In the genomic region with DNA sequence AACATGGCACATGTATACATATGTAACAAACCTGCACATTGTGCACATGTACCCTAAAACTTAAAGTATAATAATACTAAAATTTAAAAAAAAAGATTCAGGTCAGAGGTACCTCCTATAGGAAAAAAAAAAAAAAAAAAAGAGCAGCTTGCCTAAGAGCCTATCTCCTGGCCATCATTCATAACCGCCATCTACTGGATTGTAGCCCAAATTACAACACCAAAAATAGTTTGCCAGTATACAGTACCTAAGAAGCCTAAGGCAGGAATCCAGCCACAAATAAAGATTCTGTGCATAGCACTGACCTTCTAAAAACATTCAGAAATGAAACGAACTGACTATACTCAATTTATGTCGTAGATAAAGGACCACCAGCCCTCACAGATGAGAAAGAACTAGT, we compare ENCODE assay signal across 10 cellular contexts.
DNase-seq lines count a peak whose midpoint lies in the region; ATAC-seq and TF ChIP-seq lines count a peak whose summit lies in the region.
"Had no signal": no experiment of that assay in that cellular context is flagged by ENCODE, and none has a peak within 500 bp of the region (broad histone marks: within the 10 kb centered on the region; RNA-seq: fewer than 3 reads in every experiment).

No MANE protein-coding gene starts in this region.

- H3K36me3 Mint-ChIP-seq in immature natural killer cell: no peaks in the 10 kb centered on the region
- no peaks in the 10 kb centered on the region for H3K36me3 Mint-ChIP-seq in activated naive CD4-positive, alpha-beta T cell treated with anti-CD3 and anti-CD28 coated beads for 36 hours (ENCODE audit: low read depth)
- H3K36me3 Mint-ChIP-seq: stimulated activated memory B cell treated with anti-CD40 and anti-IgM and Interleukin-4, amounts not matched to agents 10 μg/mL and 1 μg/mL and 100 μg/mL, for 72 hours had no signal

- H3K36me3 ChIP-seq in GM06990 (ENCODE audit: control insufficient read depth, insufficient read depth, low read length) (no peaks in the 10 kb centered on the region), NT2/D1 (ENCODE audit: insufficient read depth, insufficient read length, low read length) (no peaks in the 10 kb centered on the region)
- H3K36me3 ChIP-seq: SJCRH30 had no signal

- no peak overlapping the region for H3K4me3 Mint-ChIP-seq in immature natural killer cell
- H3K4me3 Mint-ChIP-seq in activated naive CD4-positive, alpha-beta T cell treated with anti-CD3 and anti-CD28 coated beads for 36 hours: no peak overlapping the region
- H3K4me3 Mint-ChIP-seq: stimulated activated memory B cell treated with anti-CD40 and anti-IgM and Interleukin-4, amounts not matched to agents 10 μg/mL and 1 μg/mL and 100 μg/mL, for 72 hours had no signal

- H3K27me3 ChIP-seq in GM06990 (replicated peaks; ENCODE audit: control insufficient read depth, insufficient read depth, low read length): no peaks in the 10 kb centered on the region
- no peaks in the 10 kb centered on the region for H3K27me3 ChIP-seq in NT2/D1 (ENCODE audit: insufficient read depth, insufficient read length)
- H3K27me3 ChIP-seq: SJCRH30 had no signal

- no peaks in the 10 kb centered on the region for H3K4me1 ChIP-seq in NT2/D1 (ENCODE audit: insufficient read depth, insufficient read length)
- H3K4me1 ChIP-seq: SJCRH30 had no signal

- no peak overlapping the region for H3K9ac ChIP-seq in NT2/D1 (ENCODE audit: insufficient read length, low read depth)

- intact Hi-C loops in activated naive CD4-positive, alpha-beta T cell treated with anti-CD3 and anti-CD28 coated beads for 36 hours (cut with micrococcal nuclease): no loop called here

- H3K27ac Mint-ChIP-seq in immature natural killer cell: no peak overlapping the region
- H3K27ac Mint-ChIP-seq in activated naive CD4-positive, alpha-beta T cell treated with anti-CD3 and anti-CD28 coated beads for 36 hours: no peak overlapping the region
- H3K27ac Mint-ChIP-seq: stimulated activated memory B cell treated with anti-CD40 and anti-IgM and Interleukin-4, amounts not matched to agents 10 μg/mL and 1 μg/mL and 100 μg/mL, for 72 hours had no signal

- no peak overlapping the region for H3K4me3 ChIP-seq in GM06990 (replicated peaks; ENCODE audit: low read depth, low read length)
- H3K4me3 ChIP-seq in NT2/D1 (ENCODE audit: insufficient read length, low read depth): no peak overlapping the region
- no peak overlapping the region for H3K4me3 ChIP-seq in fibroblast of mammary gland (ENCODE audit: control insufficient read depth, low read depth, low read length)
- H3K4me3 ChIP-seq: SJCRH30 had no signal

- H3K4me1 Mint-ChIP-seq in immature natural killer cell: no peaks in the 10 kb centered on the region
- no peaks in the 10 kb centered on the region for H3K4me1 Mint-ChIP-seq in activated naive CD4-positive, alpha-beta T cell treated with anti-CD3 and anti-CD28 coated beads for 36 hours (ENCODE audit: low read depth)
- H3K4me1 Mint-ChIP-seq: stimulated activated memory B cell treated with anti-CD40 and anti-IgM and Interleukin-4, amounts not matched to agents 10 μg/mL and 1 μg/mL and 100 μg/mL, for 72 hours had no signal

- DNase-seq in GM06990 (ENCODE audit: extremely low read depth, insufficient read length) (no peak), HEK293T (ENCODE audit: extremely low spot score) (peak; percentile 27), NT2/D1 (ENCODE audit: low read depth, low spot score) (peak; percentile 6), fibroblast of mammary gland (ENCODE audit: low read depth) (peak; percentile 33), immature natural killer cell (no peak), T1000 (lab: John Stamatoyannopoulos, UW) (no peak)
- DNase-seq in activated naive CD4-positive, alpha-beta T cell treated with anti-CD3 and anti-CD28 coated beads for 36 hours: no peak

- TF ChIP-seq CTCF in GM06990 (IDR thresholded peaks at IDR 0.05; ENCODE audit: insufficient read depth, low read length, poor library complexity, severe bottlenecking): peak; percentile 54
- TF ChIP-seq CTCF in fibroblast of mammary gland (conservative IDR thresholded peaks at IDR 0.05; ENCODE audit: control insufficient read depth, insufficient read depth, low read depth, low read length): peak; percentile 31

- no peaks in the 10 kb centered on the region for H3K27me3 Mint-ChIP-seq in immature natural killer cell (ENCODE audit: low read depth in 3 of 3)
- no peaks in the 10 kb centered on the region for H3K27me3 Mint-ChIP-seq in activated naive CD4-positive, alpha-beta T cell treated with anti-CD3 and anti-CD28 coated beads for 36 hours (ENCODE audit: low read depth)
- H3K27me3 Mint-ChIP-seq: stimulated activated memory B cell treated with anti-CD40 and anti-IgM and Interleukin-4, amounts not matched to agents 10 μg/mL and 1 μg/mL and 100 μg/mL, for 72 hours had no signal

- CTCF ChIA-PET in HEK293T (lab: Yijun Ruan, JAX): no interaction called here
- CTCF ChIA-PET in activated naive CD4-positive, alpha-beta T cell treated with anti-CD3 and anti-CD28 coated beads for 36 hours (lab: Charles Lee): no interaction called here

- ATAC-seq in HG02610 (IDR thresholded peaks at IDR 0.05; ENCODE audit: unreplicated experiment): no peak
- ATAC-seq: stimulated activated memory B cell treated with anti-CD40 and anti-IgM and Interleukin-4, amounts not matched to agents 10 μg/mL and 1 μg/mL and 100 μg/mL, for 72 hours had no signal

- POLR2A ChIA-PET in HEK293T (lab: Yijun Ruan, JAX): interaction anchor here (0.6 kb wide), 1 partner anchor 1143 kb away, joined by 3 read pairs; no protein-coding TSS in a partner anchor

- H3K9me3 Mint-ChIP-seq in immature natural killer cell: peaks cover 12 to 63% (median 32%) of the 10 kb centered on the region in 6 donors
- H3K9me3 Mint-ChIP-seq in activated naive CD4-positive, alpha-beta T cell treated with anti-CD3 and anti-CD28 coated beads for 36 hours: peaks cover 4% of the 10 kb centered on the region

- peaks cover 9% of the 10 kb centered on the region; the same call in 1 of the 2 replicates for H3K9me3 ChIP-seq in NT2/D1 (ENCODE audit: insufficient read depth, low read length)

TF ChIP-seq in HEK293T, 16 proteins besides CTCF, POLR2A, EP300 and RAD21:
- no peak for TF ChIP-seq FOXK2 (IDR thresholded peaks at IDR 0.05)
- TF ChIP-seq SUZ12 (IDR thresholded peaks at IDR 0.05): no peak
- peak; percentile 83 for TF ChIP-seq ZNF384 (IDR thresholded peaks at IDR 0.05)
- TF ChIP-seq ARNT (IDR thresholded peaks at IDR 0.05): no peak
- TF ChIP-seq TARDBP (IDR thresholded peaks at IDR 0.05): no peak

Comparison
In these comparisons a context has a peak if more than half of its experiments do, and no peak if none do; other contexts are left out.
1. DNase-seq: peak in HEK293T (single experiment), NT2/D1 (single experiment) and fibroblast of mammary gland (single experiment); none in GM06990 (single experiment), immature natural killer cell (0 of 3), activated naive CD4-positive, alpha-beta T cell treated with anti-CD3 and anti-CD28 coated beads for 36 hours (single experiment) and T1000 (single experiment).